In genomic region chr11:57294225-57295131, GRCh38 we compare ENCODE assay signal across 12 cellular contexts. TPM values are rescaled to one million over a fixed set of nuclear protein-coding genes. Genes with fewer than 3 reads are reported as not detected.
DNase-seq lines count a peak whose midpoint lies in the region; ATAC-seq and TF ChIP-seq lines count a peak whose summit lies in the region.
"Had no signal": no experiment of that assay in that cellular context is flagged by ENCODE, and none has a peak within 500 bp of the region (broad histone marks: within the 10 kb centered on the region; RNA-seq: fewer than 3 reads in every experiment).

No MANE protein-coding gene starts in this region.

- ATAC-seq in activated naive CD8-positive, alpha-beta T cell treated with anti-CD3 and anti-CD28 coated beads, Interleukin-2, amount 50 U/mL, for 24 hours, result no peak
- ATAC-seq in GM21528 (IDR thresholded peaks at IDR 0.05; ENCODE audit: low FRiP score, unreplicated experiment), result no peak

- DNase-seq in EL (peak; percentile 56), NCI-H446 treated with DMSO at 0.1 percent for 48 hours (lab: John Stamatoyannopoulos, UW) (peak; percentile 61), fibroblast of the aortic adventitia (ENCODE audit: low read depth) (peak; percentile 72), renal cortical epithelial cell (ENCODE audit: low read depth) (peak; percentile 78), UCSD-AML1 (lab: John Stamatoyannopoulos, UW; ENCODE audit: unreplicated experiment) (no peak), GOT3 (lab: John Stamatoyannopoulos, UW) (no peak)
- DNase-seq in activated naive CD8-positive, alpha-beta T cell treated with anti-CD3 and anti-CD28 coated beads, Interleukin-2, amount 50 U/mL, for 24 hours, result no peak
- DNase-seq: activated CD4-positive, CD25-positive, alpha-beta regulatory T cell treated with anti-CD3 and anti-CD28 coated beads, Interleukin-2, amount 50 U/mL, for 72 hours; cortex of kidney; MV-4-11 had no signal

- peaks cover 10% of the 10 kb centered on the region for H3K36me3 Mint-ChIP-seq in activated naive CD8-positive, alpha-beta T cell treated with anti-CD3 and anti-CD28 coated beads, Interleukin-2, amount 50 U/mL, for 24 hours (ENCODE audit: low read depth)

- no peak for TF ChIP-seq CTCF in fibroblast of the aortic adventitia (IDR thresholded peaks at IDR 0.05; ENCODE audit: insufficient read depth, low read length)

- H3K27me3 Mint-ChIP-seq in activated naive CD8-positive, alpha-beta T cell treated with anti-CD3 and anti-CD28 coated beads, Interleukin-2, amount 50 U/mL, for 24 hours, result peaks cover 2% of the 10 kb centered on the region

- H3K4me3 Mint-ChIP-seq in activated naive CD8-positive, alpha-beta T cell treated with anti-CD3 and anti-CD28 coated beads, Interleukin-2, amount 50 U/mL, for 24 hours, result no peak overlapping the region

- H3K4me3 ChIP-seq in fibroblast of the aortic adventitia (ENCODE audit: low read depth, low read length), result no peak overlapping the region

- H3K9me3 Mint-ChIP-seq in activated naive CD8-positive, alpha-beta T cell treated with anti-CD3 and anti-CD28 coated beads, Interleukin-2, amount 50 U/mL, for 24 hours, result peaks cover 7% of the 10 kb centered on the region

- H3K4me1 Mint-ChIP-seq in activated naive CD8-positive, alpha-beta T cell treated with anti-CD3 and anti-CD28 coated beads, Interleukin-2, amount 50 U/mL, for 24 hours, result no peaks in the 10 kb centered on the region

- H3K27ac Mint-ChIP-seq in activated naive CD8-positive, alpha-beta T cell treated with anti-CD3 and anti-CD28 coated beads, Interleukin-2, amount 50 U/mL, for 24 hours, result no peak overlapping the region

RNA-seq across cellular contexts. Expression of gene TNKS1BP1, which starts 30.3 kb away (rescaled TPM):
- total RNA-seq in fibroblast of the aortic adventitia (ENCODE audit: low replicate concordance) (70.0 and 108 TPM in 2 replicates), renal cortical epithelial cell (91.3 and 157 TPM in 2 replicates)

RNA-seq across cellular contexts. Expression of gene SSRP1, which starts 41.2 kb away (rescaled TPM):
- total RNA-seq in fibroblast of the aortic adventitia (ENCODE audit: low replicate concordance) (60.7 and 83.2 TPM in 2 replicates), renal cortical epithelial cell (55.0 and 120 TPM in 2 replicates)

RNA-seq across cellular contexts. Expression of gene P2RX3, which starts 43.7 kb away (rescaled TPM):
- not detected in 2 replicates for total RNA-seq in fibroblast of the aortic adventitia (ENCODE audit: low replicate concordance)
- total RNA-seq in renal cortical epithelial cell, result not detected in 2 replicates

RNA-seq across cellular contexts. Expression of gene APLNR, which starts 57.4 kb away (rescaled TPM):
- total RNA-seq in fibroblast of the aortic adventitia (ENCODE audit: low replicate concordance) (not detected in 2 replicates), renal cortical epithelial cell (not detected in 2 replicates)
- total RNA-seq: H1 had no signal

Comparison
In these comparisons a context has a peak if more than half of its experiments do, and no peak if none do; other contexts are left out.
1. DNase-seq: peak in EL (single experiment), NCI-H446 treated with DMSO at 0.1 percent for 48 hours (single experiment), fibroblast of the aortic adventitia (single experiment) and renal cortical epithelial cell (single experiment); none in UCSD-AML1 (single experiment), GOT3 (single experiment) and activated naive CD8-positive, alpha-beta T cell treated with anti-CD3 and anti-CD28 coated beads, Interleukin-2, amount 50 U/mL, for 24 hours (single experiment).